Comparison of ENCODE assay signal across 16 cellular contexts in genomic region chr22:19775496-19776325, GRCh38. TPM values are rescaled to one million over a fixed set of nuclear protein-coding genes. Genes with fewer than 3 reads are reported as not detected.
DNase-seq lines count a peak whose midpoint lies in the region; ATAC-seq, FAIRE-seq and TF ChIP-seq lines count a peak whose summit lies in the region.
"Had no signal": no experiment of that assay in that cellular context is flagged by ENCODE, and none has a peak within 500 bp of the region (broad histone marks: within the 10 kb centered on the region; RNA-seq: fewer than 3 reads in every experiment).

No MANE protein-coding gene starts in this region.

- 84% methylated on average over 24 of the region's 24 CpGs for WGBS in K562 (ENCODE audit: insufficient coverage, low coverage, missing lambda C conversion rate)
- 100% methylated on average over 1 of the region's 24 CpGs for WGBS in right lobe of liver (ENCODE audit: insufficient coverage, low coverage, low lambda C conversion rate, missing lambda C conversion rate)

- BruUV-seq in K562 (replicated peaks; lab: Mats Ljungman, UMichigan): no TSS peak

- CTCF ChIA-PET in K562 (lab: Yijun Ruan, JAX; ENCODE audit: low intra/inter-chr PET ratio): interaction anchor here (0.5 kb wide), 1 partner anchor 109 kb away, joined by 3 read pairs; no protein-coding TSS in a partner anchor

- H3K27ac ChIP-seq in DOHH2 (ENCODE audit: low read depth, low read length) (no peak overlapping the region), K562 (ENCODE audit: extremely low read depth, low read depth, low read length) (0 out of 3 replicates have a peak overlapping the region, but pooled peaks have one; percentile 34), right lobe of liver (no peak overlapping the region)
- H3K27ac ChIP-seq: KMS-11 had no signal

- intact Hi-C loops in K562 (cut with micrococcal nuclease): loop anchor here (5.0 kb wide), 1 partner anchor 432 kb away; no protein-coding TSS in a partner anchor
- intact Hi-C loops in right lobe of liver (cut with DNase I): no loop called here

- H3K27me3 ChIP-seq in BE2C (peaks cover 22% of the 10 kb centered on the region), DOHH2 (ENCODE audit: control insufficient read depth, low read length) (peaks cover 41% of the 10 kb centered on the region), K562 (ENCODE audit: control insufficient read depth in 2 of 2, insufficient read depth in 2 of 2, low read length in 2 of 2) (peaks cover 0 to 4% of the 10 kb centered on the region in 2 experiments; a peak in 2 of 5 replicates), right lobe of liver (no peaks in the 10 kb centered on the region)

- H3K4me2 ChIP-seq in DOHH2 (ENCODE audit: low read length): peak overlapping the region; percentile 35; the same call in 1 of the 2 replicates
- H3K4me2 ChIP-seq in K562 (ENCODE audit: insufficient read depth, low read length): no peak overlapping the region
- H3K4me2 ChIP-seq: KMS-11 had no signal

- TF ChIP-seq POLR2A in K562 (conservative IDR thresholded peaks at IDR 0.05) (no peak), right lobe of liver (IDR thresholded peaks at IDR 0.05) (no peak)

- no peak for ATAC-seq in K562
- ATAC-seq in right lobe of liver: peak in 1 of 4 donors; percentile 4
- ATAC-seq in HG02678 (IDR thresholded peaks at IDR 0.05; ENCODE audit: unreplicated experiment): no peak

- peak overlapping the region in 1 of 2 experiments; percentile 87; a peak in 2 of 4 replicates for H3K9ac ChIP-seq in K562 (ENCODE audit: insufficient read depth in 1 of 2, low read depth in 2 of 2, low read length in 2 of 2)
- H3K9ac ChIP-seq: KMS-11 had no signal

- in situ Hi-C loops in K562 (cut with MboI): no loop called here

- peak; percentile 7 for DNase-seq in BE2C
- DNase-seq in K562 (ENCODE audit: extremely low read depth in 1 of 4, low spot score in 3 of 4): no peak
- peak in 2 of 3 donors; percentile 14 to 44 for DNase-seq in right lobe of liver
- DNase-seq in dedifferentiated amniotic fluid mesenchymal stem cell (ENCODE audit: extremely low spot score): no peak
- no peak for DNase-seq in islet precursor cell
- DNase-seq in DMS114 treated with DMSO at 0.1 percent for 48 hours (lab: John Stamatoyannopoulos, UW; ENCODE audit: unreplicated experiment): no peak
- DNase-seq: ACHN, DMS 273 treated with DMSO at 0.1 percent for 48 hours, HCEC 1CT, NCI-H1930, NCI-H510A had no signal

- H3K9me1 ChIP-seq in K562 (ENCODE audit: control insufficient read depth, insufficient read depth, low read length): no peaks in the 10 kb centered on the region

- H3K9me3 ChIP-seq in BE2C (no peaks in the 10 kb centered on the region), DOHH2 (ENCODE audit: control insufficient read depth, insufficient read depth, low read length) (no peaks in the 10 kb centered on the region), K562 (replicated peaks; ENCODE audit: control insufficient read depth, insufficient read depth, low read depth, low read length) (no peaks in the 10 kb centered on the region), right lobe of liver (no peaks in the 10 kb centered on the region)

- no peaks in the 10 kb centered on the region for H3K9me2 ChIP-seq in DOHH2 (replicated peaks; ENCODE audit: control insufficient read depth, low read length)

- peak overlapping the region; percentile 79 for H2AFZ ChIP-seq in K562 (ENCODE audit: low read depth, low read length)

- no peaks in the 10 kb centered on the region for H3K79me2 ChIP-seq in DOHH2 (ENCODE audit: control insufficient read depth, low read length)
- H3K79me2 ChIP-seq in K562 (ENCODE audit: control insufficient read depth, insufficient read depth, low read length): no peaks in the 10 kb centered on the region

- H3K4me3 ChIP-seq in BE2C (ENCODE audit: low read depth, low read length) (no peak overlapping the region), DOHH2 (ENCODE audit: low read length) (no peak overlapping the region), K562 (no peak overlapping the region), right lobe of liver (no peak overlapping the region)

- no peak for TF ChIP-seq RAD21 in K562 (CRISPR knock-in tag; conservative IDR thresholded peaks at IDR 0.05 in 1 of 2, IDR thresholded peaks at IDR 0.05 in 1 of 2)

- no peak for FAIRE-seq in K562 (lab: Jason Lieb, UNC)
- FAIRE-seq: GM18507 had no signal

- H3F3A ChIP-seq in DOHH2 (ENCODE audit: control insufficient read depth, insufficient read depth): peaks cover 11% of the 10 kb centered on the region; the same call in 1 of the 2 replicates

- H4K20me1 ChIP-seq in DOHH2 (ENCODE audit: control insufficient read depth, insufficient read depth, low read depth, low read length): peaks cover 8% of the 10 kb centered on the region; the same call in 1 of the 2 replicates
- H4K20me1 ChIP-seq in K562 (replicated peaks; ENCODE audit: control insufficient read depth, insufficient read depth, low read length): no peaks in the 10 kb centered on the region

- TF ChIP-seq EP300 in K562 (IDR thresholded peaks at IDR 0.05; ENCODE audit: low read length): no peak

- TF ChIP-seq CTCF in BE2C (IDR thresholded peaks at IDR 0.05; ENCODE audit: low read depth, low read length): no peak
- no peak for TF ChIP-seq CTCF in DOHH2 (IDR thresholded peaks at IDR 0.05; ENCODE audit: low read depth, low read length, poor library complexity, severe bottlenecking)
- TF ChIP-seq CTCF in K562 (IDR thresholded peaks at IDR 0.05 in 2 of 3, conservative IDR thresholded peaks at IDR 0.05 in 1 of 3; ENCODE audit: insufficient read depth in 2 of 3, low read depth in 1 of 3, low read length in 3 of 3): no peak
- no peak for TF ChIP-seq CTCF in right lobe of liver (IDR thresholded peaks at IDR 0.05)

- no peaks in the 10 kb centered on the region for H3K36me3 ChIP-seq in BE2C
- H3K36me3 ChIP-seq in DOHH2 (ENCODE audit: control insufficient read depth, low read length): no peaks in the 10 kb centered on the region
- H3K36me3 ChIP-seq in K562 (ENCODE audit: control insufficient read depth, insufficient read depth, low read length): no peaks in the 10 kb centered on the region
- H3K36me3 ChIP-seq in right lobe of liver: no peaks in the 10 kb centered on the region

- no peaks in the 10 kb centered on the region for H3K4me1 ChIP-seq in BE2C
- H3K4me1 ChIP-seq in DOHH2 (ENCODE audit: control insufficient read depth, low read length): peaks cover 61% of the 10 kb centered on the region
- peaks cover 47 to 60% of the 10 kb centered on the region in 2 experiments for H3K4me1 ChIP-seq in K562 (replicated peaks in 1 of 2; ENCODE audit: control insufficient read depth in 2 of 2, insufficient read depth in 2 of 2, low read length in 2 of 2)
- no peaks in the 10 kb centered on the region for H3K4me1 ChIP-seq in right lobe of liver

- POLR2A ChIA-PET in K562 (lab: Yijun Ruan, JAX): interaction anchor here (0.6 to 12.4 kb wide), 14 partner anchors 10 to 728 kb away, joined by 3 to 205 read pairs (median 4); partner anchors contain the start of genes GP1BB and TBX1

TF ChIP-seq in K562, 482 proteins besides CTCF, POLR2A, EP300 and RAD21 (continues in another document):
- TF ChIP-seq MECOM (CRISPR knock-in tag; IDR thresholded peaks at IDR 0.05) (no peak), KDM5B (IDR thresholded peaks at IDR 0.05; ENCODE audit: insufficient replicate concordance, low read depth, low read length) (peak; percentile 26), GTF2F1 (IDR thresholded peaks at IDR 0.05; ENCODE audit: low read depth, low read length) (0 out of 2 replicates have a peak, but pooled peaks have one; percentile 10)

RNA-seq across cellular contexts. Expression of gene TBX1, which starts 15.1 kb away (rescaled TPM):
- not detected for polyA plus RNA-seq in BE2C (2012; ENCODE audit: insufficient read depth, insufficient read length, low read depth)
- 31.9 and 90.7 TPM in 2 replicates for total RNA-seq in K562 (2011; cell fraction: chromatin; rRNA removed; ENCODE audit: low replicate concordance)
- 41.9 and 52.4 TPM in 2 replicates for total RNA-seq in K562 (2011; cell fraction: nucleolus; rRNA removed)
- 40.6 and 47.0 TPM in 2 replicates for total RNA-seq in K562 (2011; cell fraction: nucleoplasm; rRNA removed)
- total RNA-seq in K562 (2014; rRNA removed) (8.9 and 14.0 TPM in 2 replicates), K562 (2014; rRNA removed; fragmentation: Illumina TruSeq; extraction: Trizol) (2.1 and 2.6 TPM in 2 replicates), K562 (2015; rRNA removed; fragmentation: Illumina TruSeq; extraction: Trizol) (3.5 and 3.9 TPM in 2 replicates), K562 (2021) (34.2 and 35.0 TPM in 2 replicates), right lobe of liver (under 1 TPM in 4 of 6 experiments, not detected in 2; 0.24 to 0.37 (median 0.30) TPM)
- polyA plus RNA-seq in K562 (2011; rRNA removed) (2.5 and 9.5 TPM in 2 replicates), K562 (2014; fragmentation: Illumina TruSeq; extraction: Trizol) (8.0 and 12.8 TPM in 2 replicates), K562 (2014; fragmentation: Nextera tagmentation; extraction: Ambion mirVana) (under 1 TPM; 0.07 to 0.11 TPM), K562 (2014; rRNA removed) (14.7 and 17.1 TPM in 2 replicates)
- polyA plus RNA-seq in K562 (2011; cell fraction: cytosol; rRNA removed): 5.8 and 7.7 TPM in 2 replicates
- polyA plus RNA-seq in K562 (2011; cell fraction: nucleus; rRNA removed): 55.1 and 87.1 TPM in 2 replicates
- 12.4 and 14.0 TPM in 2 replicates for polyA plus RNA-seq in K562 (2012)
- polyA minus RNA-seq in K562 (2011; rRNA and poly(A)+ RNA removed): 2.2 and 5.5 TPM in 2 replicates
- polyA minus RNA-seq in K562 (2011; cell fraction: cytosol; rRNA and poly(A)+ RNA removed): 5.4 and 22.9 TPM in 2 replicates
- 20.1 and 45.7 TPM in 2 replicates for polyA minus RNA-seq in K562 (2011; cell fraction: nucleus; rRNA and poly(A)+ RNA removed)
- total RNA-seq: RPMI7951 had no signal

RNA-seq across cellular contexts. Expression of gene GP1BB, which starts 52.4 kb away (rescaled TPM):
- polyA plus RNA-seq in BE2C (2012; ENCODE audit: insufficient read depth, insufficient read length, low read depth): 46.9 TPM
- 12.5 and 89.3 TPM in 2 replicates for total RNA-seq in K562 (2011; cell fraction: chromatin; rRNA removed; ENCODE audit: low replicate concordance)
- 145 and 149 TPM in 2 replicates for total RNA-seq in K562 (2011; cell fraction: nucleolus; rRNA removed)
- 44.7 and 52.3 TPM in 2 replicates for total RNA-seq in K562 (2011; cell fraction: nucleoplasm; rRNA removed)
- total RNA-seq in K562 (2014; rRNA removed) (85.2 and 90.0 TPM in 2 replicates), K562 (2014; rRNA removed; fragmentation: Illumina TruSeq; extraction: Trizol) (2.1 and 2.8 TPM in 2 replicates), K562 (2015; rRNA removed; fragmentation: Illumina TruSeq; extraction: Trizol) (1.6 and 5.2 TPM in 2 replicates), K562 (2021) (139 and 162 TPM in 2 replicates), right lobe of liver (1 to 10 TPM in 1 of 6 experiments, under 1 TPM in 4, not detected in 1; 0.15 to 1.3 (median 0.62) TPM)
- polyA plus RNA-seq in K562 (2011; rRNA removed) (9.2 and 33.6 TPM in 2 replicates), K562 (2014; fragmentation: Illumina TruSeq; extraction: Trizol) (1.6 and 15.2 TPM in 2 replicates), K562 (2014; fragmentation: Nextera tagmentation; extraction: Ambion mirVana) (1 to 10 TPM in 1 of 2 experiments, under 1 TPM in 1; 0.69 to 1.1 TPM), K562 (2014; rRNA removed) (110 and 150 TPM in 2 replicates)
- 60.0 and 286 TPM in 2 replicates for polyA plus RNA-seq in K562 (2011; cell fraction: cytosol; rRNA removed)
- polyA plus RNA-seq in K562 (2011; cell fraction: nucleus; rRNA removed): 103 and 165 TPM in 2 replicates
- polyA plus RNA-seq in K562 (2012): 49.9 and 97.0 TPM in 2 replicates
- 2.4 and 2.8 TPM in 2 replicates for polyA minus RNA-seq in K562 (2011; rRNA and poly(A)+ RNA removed)
- 43.2 and 113 TPM in 2 replicates for polyA minus RNA-seq in K562 (2011; cell fraction: cytosol; rRNA and poly(A)+ RNA removed)
- 19.4 and 37.3 TPM in 2 replicates for polyA minus RNA-seq in K562 (2011; cell fraction: nucleus; rRNA and poly(A)+ RNA removed)
- total RNA-seq: RPMI7951 had no signal

Comparison
In these comparisons a context has a peak if more than half of its experiments do, and no peak if none do; other contexts are left out.
1. DNase-seq: peak in BE2C (single experiment) and right lobe of liver (2 of 3); none in K562 (0 of 4), dedifferentiated amniotic fluid mesenchymal stem cell (single experiment), islet precursor cell (single experiment) and DMS114 treated with DMSO at 0.1 percent for 48 hours (single experiment).